20 cellular contexts compared by ENCODE assay signal in the genomic region with DNA sequence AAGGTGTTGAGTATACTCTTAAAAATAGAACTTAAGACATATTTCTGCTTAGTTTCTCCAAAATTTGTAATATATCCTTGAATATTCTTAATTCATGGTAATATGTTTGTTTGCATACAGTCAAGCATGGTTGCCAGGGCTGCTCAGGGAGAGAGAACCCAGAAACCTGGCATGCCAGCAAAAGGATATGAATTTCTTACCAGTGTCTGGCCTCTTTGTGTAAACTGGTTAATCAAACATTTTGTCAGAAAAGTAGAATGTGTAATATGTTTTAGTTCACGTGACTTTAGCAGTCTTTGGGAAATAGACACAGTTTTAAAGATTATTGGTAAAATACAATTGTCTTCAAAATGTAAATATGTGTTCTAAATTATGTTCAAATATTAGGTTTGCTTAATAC.
DNase-seq lines count a peak whose midpoint lies in the region; ATAC-seq, FAIRE-seq and TF ChIP-seq lines count a peak whose summit lies in the region.
"Had no signal": no experiment of that assay in that cellular context is flagged by ENCODE, and none has a peak within 500 bp of the region (broad histone marks: within the 10 kb centered on the region; RNA-seq: fewer than 3 reads in every experiment).

No MANE protein-coding gene starts in this region.

- H3K9ac ChIP-seq in Karpas-422 (ENCODE audit: low read length), result no peak overlapping the region
- H3K9ac ChIP-seq: BLaER1 had no signal

- FAIRE-seq in pancreas (lab: Jason Lieb, UNC), result peak; percentile 41
- FAIRE-seq: A204.1, D721Med, GM12891, GM19239 had no signal

- no peak for DNase-seq in epithelial cell of prostate (ENCODE audit: low read depth, low spot score)
- DNase-seq in pancreas, result peak in 1 of 6 donors; percentile 14
- no peak for DNase-seq in tibial nerve (ENCODE audit: low spot score in 2 of 2)
- DNase-seq in Karpas-422, result no peak
- DNase-seq in NCI-H748 (lab: John Stamatoyannopoulos, UW; ENCODE audit: unreplicated experiment), result no peak
- DNase-seq: 8988T; ACHN; BE2C; C1 segment of cervical spinal cord; Calu3; CD4-positive, alpha-beta memory T cell; CD4-positive, CD25-positive, alpha-beta regulatory T cell; CD8-positive, alpha-beta memory T cell; DMS79 treated with DMSO at 0.1 percent for 48 hours; GF-D8 had no signal

- TF ChIP-seq CTCF in pancreas (IDR thresholded peaks at IDR 0.05), result no peak
- TF ChIP-seq CTCF in tibial nerve (IDR thresholded peaks at IDR 0.05), result no peak

- no peaks in the 10 kb centered on the region for H3K4me1 ChIP-seq in pancreas
- H3K4me1 ChIP-seq in tibial nerve, result no peaks in the 10 kb centered on the region
- no peaks in the 10 kb centered on the region for H3K4me1 ChIP-seq in Karpas-422 (ENCODE audit: low read length)
- H3K4me1 ChIP-seq: BE2C, BLaER1 had no signal

- intact Hi-C loops in pancreas (cut with DNase I), result no loop called here

- H3K79me2 ChIP-seq in Karpas-422 (ENCODE audit: low read length), result no peaks in the 10 kb centered on the region

- H3K9me2 ChIP-seq in Karpas-422 (replicated peaks; ENCODE audit: insufficient read depth, low read length), result 0 out of 2 replicates have a peak, but pooled peaks cover 4% of the 10 kb centered on the region

- TF ChIP-seq POLR2A in tibial nerve (IDR thresholded peaks at IDR 0.05), result no peak

- no peak for TF ChIP-seq EP300 in tibial nerve (IDR thresholded peaks at IDR 0.05)

- no peaks in the 10 kb centered on the region for H3K9me3 ChIP-seq in pancreas
- H3K9me3 ChIP-seq in tibial nerve, result peaks cover 0 to 4% (median 0%) of the 10 kb centered on the region in 4 donors
- H3K9me3 ChIP-seq in Karpas-422 (ENCODE audit: low read length), result no peaks in the 10 kb centered on the region
- H3K9me3 ChIP-seq: BE2C, BLaER1 had no signal

- no peak overlapping the region for H2AFZ ChIP-seq in Karpas-422 (ENCODE audit: low read length)

- no peaks in the 10 kb centered on the region for H3K36me3 ChIP-seq in pancreas
- H3K36me3 ChIP-seq in tibial nerve, result no peaks in the 10 kb centered on the region
- H3K36me3 ChIP-seq in Karpas-422 (ENCODE audit: insufficient read depth, low read length), result no peaks in the 10 kb centered on the region
- H3K36me3 ChIP-seq: BE2C, BLaER1 had no signal

- no peaks in the 10 kb centered on the region for H4K20me1 ChIP-seq in Karpas-422 (ENCODE audit: insufficient read depth, low read depth, low read length)
- H4K20me1 ChIP-seq: BLaER1 had no signal

- H3K27ac ChIP-seq in epithelial cell of prostate (peak overlapping the region; percentile 1), pancreas (peak overlapping the region in 2 of 4 donors; percentile 42 to 48), tibial nerve (no peak overlapping the region), Karpas-422 (ENCODE audit: low read length) (no peak overlapping the region)
- H3K27ac ChIP-seq: BLaER1 had no signal

- ATAC-seq in pancreas, result peak in 3 of 4 donors; percentile 38 to 53 (median 41)

- 17 to 19% methylated on average over 1 of the region's 1 CpG for WGBS in pancreas, 2 donors
- WGBS in tibial nerve, 2 donors, result 88 to 93% methylated on average over 1 of the region's 1 CpG

- no peak overlapping the region for H3K4me2 ChIP-seq in Karpas-422 (ENCODE audit: low read depth, low read length, poor library complexity, severe bottlenecking)
- H3K4me2 ChIP-seq: BLaER1 had no signal

- H3K27me3 ChIP-seq in pancreas (no peaks in the 10 kb centered on the region), tibial nerve (no peaks in the 10 kb centered on the region), Karpas-422 (ENCODE audit: low read length) (no peaks in the 10 kb centered on the region)
- H3K27me3 ChIP-seq: BE2C, BLaER1 had no signal

- H3K4me3 ChIP-seq in pancreas (peak overlapping the region in 3 of 4 donors; percentile 48 to 56 (median 54)), tibial nerve (no peak overlapping the region), Karpas-422 (ENCODE audit: low read length) (no peak overlapping the region)
- H3K4me3 ChIP-seq: BLaER1 had no signal

Comparison
In these comparisons a context has a peak if more than half of its experiments do, and no peak if none do; other contexts are left out.
1. H3K4me3 ChIP-seq: peak in pancreas (3 of 4); none in tibial nerve (0 of 4) and Karpas-422 (single experiment).